In genomic region chr11:61967177-61967923, GRCh38 we compare ENCODE assay signal across 8 cellular contexts. TPM values are rescaled to one million over a fixed set of nuclear protein-coding genes. Genes with fewer than 3 reads are reported as not detected.
DNase-seq lines count a peak whose midpoint lies in the region; ATAC-seq and TF ChIP-seq lines count a peak whose summit lies in the region.

Gene FTH1 (minus strand): TSS chr11:61967634. CDS start chr11:61967425, 209 bp downstream.

- peak within 1 kb of the TSS; percentile 78 for H2AFZ ChIP-seq in GM23248

- H3K79me2 ChIP-seq in GM23248 (ENCODE audit: insufficient read depth), result peaks cover 43% of the 10 kb centered on the region

- TF ChIP-seq CTCF in LNCaP clone FGC (IDR thresholded peaks at IDR 0.05; ENCODE audit: control insufficient read depth, extremely low read depth, insufficient read depth) (no peak), fibroblast of the aortic adventitia (IDR thresholded peaks at IDR 0.05; ENCODE audit: insufficient read depth, low read length) (no peak), nephron progenitor cell (IDR thresholded peaks at IDR 0.05) (no peak)

- H3K4me3 Mint-ChIP-seq in nephron progenitor cell, result peak within 1 kb of the TSS; percentile 97
- H3K4me3 Mint-ChIP-seq in stimulated activated naive CD8-positive, alpha-beta T cell treated with anti-CD3 and anti-CD28 coated beads, Interleukin-15, amount 100 ng/mL, for 72 hours, result peak within 1 kb of the TSS; percentile 83 to 89

- H3K9ac ChIP-seq in GM23248, result peak within 1 kb of the TSS; percentile 97

- H3K4me3 ChIP-seq in GM23248 (peak within 1 kb of the TSS; percentile 98), LNCaP clone FGC (ENCODE audit: low read depth, low read length) (peak within 1 kb of the TSS; percentile 65), fibroblast of the aortic adventitia (ENCODE audit: low read depth, low read length) (peak within 1 kb of the TSS; percentile 100)

- peak within 1 kb of the TSS; percentile 88 for H3K27ac Mint-ChIP-seq in nephron progenitor cell
- H3K27ac Mint-ChIP-seq in stimulated activated naive CD8-positive, alpha-beta T cell treated with anti-CD3 and anti-CD28 coated beads, Interleukin-15, amount 100 ng/mL, for 72 hours, result peak within 1 kb of the TSS; percentile 93 to 97

- H3K27me3 Mint-ChIP-seq in nephron progenitor cell (ENCODE audit: low read depth, poor library complexity), result peaks cover 10% of the 10 kb centered on the region
- no peaks in the 10 kb centered on the region for H3K27me3 Mint-ChIP-seq in stimulated activated naive CD8-positive, alpha-beta T cell treated with anti-CD3 and anti-CD28 coated beads, Interleukin-15, amount 100 ng/mL, for 72 hours

- TF ChIP-seq POLR2A in Raji (IDR thresholded peaks at IDR 0.05; ENCODE audit: insufficient read depth, low read depth, low read length), result peak; percentile 80

- in situ Hi-C loops in GM23248 (cut with MboI), result no loop called here

- H4K20me1 ChIP-seq in GM23248 (ENCODE audit: insufficient read depth), result peaks cover 16% of the 10 kb centered on the region

- 0 to 2% methylated on average over 41 to 81 of the region's 89 CpGs for WGBS in GM23248 (ENCODE audit: low coverage in 1 of 2, low lambda C conversion rate in 2 of 2, missing lambda C conversion rate in 2 of 2), 2 experiments

- no peaks in the 10 kb centered on the region for H3K9me3 ChIP-seq in GM23248 (ENCODE audit: low read depth)

- ATAC-seq in stimulated activated naive CD8-positive, alpha-beta T cell treated with anti-CD3 and anti-CD28 coated beads, Interleukin-15, amount 100 ng/mL, for 72 hours, result peak; percentile 82

- no peaks in the 10 kb centered on the region for H3K27me3 ChIP-seq in GM23248 (replicated peaks; ENCODE audit: insufficient read depth)

- peaks cover 49% of the 10 kb centered on the region for H3K4me1 ChIP-seq in GM23248 (ENCODE audit: insufficient read depth)

- peaks cover 61% of the 10 kb centered on the region for H3K4me1 Mint-ChIP-seq in nephron progenitor cell
- peaks cover 74% of the 10 kb centered on the region for H3K4me1 Mint-ChIP-seq in stimulated activated naive CD8-positive, alpha-beta T cell treated with anti-CD3 and anti-CD28 coated beads, Interleukin-15, amount 100 ng/mL, for 72 hours

- H3F3A ChIP-seq in GM23248 (ENCODE audit: insufficient read depth), result peaks cover 81% of the 10 kb centered on the region

- H3K36me3 ChIP-seq in GM23248 (ENCODE audit: low read depth), result peaks cover 29% of the 10 kb centered on the region

- H3K36me3 Mint-ChIP-seq in nephron progenitor cell (ENCODE audit: low read depth), result peaks cover 28% of the 10 kb centered on the region

- H3K9me2 ChIP-seq in GM23248 (ENCODE audit: insufficient read depth), result no peaks in the 10 kb centered on the region

- H3K27ac ChIP-seq in GM23248, result peak within 1 kb of the TSS; percentile 99

- DNase-seq in DMS79 (lab: John Stamatoyannopoulos, UW) (peak; percentile 79), GM23248 (peak; percentile 94), LNCaP clone FGC (ENCODE audit: low read depth) (peak; percentile 46), fibroblast of the aortic adventitia (ENCODE audit: low read depth) (peak; percentile 94), nephron progenitor cell (peak; percentile 92)
- DNase-seq in activated effector memory CD4-positive, alpha-beta T cell treated with Interleukin-2 at 50 U/mL for 16 hours, result peak; percentile 84
- peak; percentile 91 to 92 for DNase-seq in stimulated activated naive CD8-positive, alpha-beta T cell treated with anti-CD3 and anti-CD28 coated beads, Interleukin-15, amount 100 ng/mL, for 72 hours

- peak within 1 kb of the TSS; percentile 96 for H3K4me2 ChIP-seq in GM23248 (ENCODE audit: unreplicated experiment)

- no peaks in the 10 kb centered on the region for H3K9me3 Mint-ChIP-seq in nephron progenitor cell
- no peaks in the 10 kb centered on the region for H3K9me3 Mint-ChIP-seq in stimulated activated naive CD8-positive, alpha-beta T cell treated with anti-CD3 and anti-CD28 coated beads, Interleukin-15, amount 100 ng/mL, for 72 hours

RNA-seq across cellular contexts. Expression of gene FTH1, which starts in this region (rescaled TPM):
- total RNA-seq in GM23248 (2014; rRNA removed; shearing (Covaris generic)), result 393 and 473 TPM in 2 replicates
- 10,305 and 10,611 TPM in 2 replicates for polyA plus RNA-seq in GM23248 (2016; fragmentation: Nextera tagmentation; extraction: Ambion mirVana)
- total RNA-seq in fibroblast of the aortic adventitia (ENCODE audit: low replicate concordance), result 1,813 and 2,631 TPM in 2 replicates

Comparison
In these comparisons a context has a peak if more than half of its experiments do, and no peak if none do; other contexts are left out.
1. Peak in every context shown above with its lines: DNase-seq, ATAC-seq, H3K4me3 ChIP-seq and H3K27ac ChIP-seq.